ENCODE assay signal across 15 cellular contexts in genomic region chr3:136074546-136074945, GRCh38.
DNase-seq lines count a peak whose midpoint lies in the region; ATAC-seq, FAIRE-seq and TF ChIP-seq lines count a peak whose summit lies in the region.
"Had no signal": no experiment of that assay in that cellular context is flagged by ENCODE, and none has a peak within 500 bp of the region (broad histone marks: within the 10 kb centered on the region; RNA-seq: fewer than 3 reads in every experiment).

No MANE protein-coding gene starts in this region.

- H3K4me3 ChIP-seq in fibroblast of the aortic adventitia (ENCODE audit: low read depth, low read length), result no peak overlapping the region
- H3K4me3 ChIP-seq in small intestine (ENCODE audit: low read depth in 1 of 2, low read length in 2 of 2), result no peak overlapping the region
- no peak overlapping the region for H3K4me3 ChIP-seq in effector memory CD4-positive, alpha-beta T cell (ENCODE audit: insufficient read depth, low read depth, low read length, poor library complexity, severe bottlenecking)
- H3K4me3 ChIP-seq: left lung had no signal

- ATAC-seq in HG02840 (IDR thresholded peaks at IDR 0.05; ENCODE audit: low FRiP score, unreplicated experiment), result no peak

- no peaks in the 10 kb centered on the region for H3K36me3 ChIP-seq in small intestine (ENCODE audit: control insufficient read depth in 2 of 2, insufficient read depth in 2 of 2, low read length in 2 of 2)
- no peaks in the 10 kb centered on the region for H3K36me3 ChIP-seq in effector memory CD4-positive, alpha-beta T cell (ENCODE audit: control insufficient read depth, insufficient read depth, low read length)
- H3K36me3 ChIP-seq: left lung had no signal

- no peaks in the 10 kb centered on the region for H3K9me3 ChIP-seq in small intestine (ENCODE audit: control insufficient read depth, low read depth)
- H3K9me3 ChIP-seq in effector memory CD4-positive, alpha-beta T cell (ENCODE audit: control insufficient read depth, low read length), result no peaks in the 10 kb centered on the region
- H3K9me3 ChIP-seq: left lung had no signal

- no peaks in the 10 kb centered on the region for H3K9me3 Mint-ChIP-seq in HFFc6
- H3K9me3 Mint-ChIP-seq: activated T-cell treated with anti-CD3 and anti-CD28 coated beads, Interleukin-2, amount 50 U/mL, for 72 hours; CD4-positive, CD25-positive, alpha-beta regulatory T cell; natural killer cell; T-helper 2 cell treated with Interferon-gamma antibody and Interleukin-4, amounts not matched to agents 5 μg/mL and 100 μg/mL, for 36 hours had no signal

- peak overlapping the region; percentile 51 for H3K27ac Mint-ChIP-seq in HFFc6
- H3K27ac Mint-ChIP-seq: activated CD8-positive, alpha-beta memory T cell treated with anti-CD3 and anti-CD28 coated beads, Interleukin-2, amount 10 ng/mL, durations not matched to agents 7 days and 5 days; activated T-cell treated with anti-CD3 and anti-CD28 coated beads, Interleukin-2, amount 50 U/mL, for 72 hours; CD4-positive, CD25-positive, alpha-beta regulatory T cell; natural killer cell; T-helper 2 cell treated with Interferon-gamma antibody and Interleukin-4, amounts not matched to agents 5 μg/mL and 100 μg/mL, for 36 hours had no signal

- H3K36me3 Mint-ChIP-seq in HFFc6 (ENCODE audit: low read depth), result 0 out of 2 replicates have a peak, but pooled peaks cover 5% of the 10 kb centered on the region
- H3K36me3 Mint-ChIP-seq: activated CD8-positive, alpha-beta memory T cell treated with anti-CD3 and anti-CD28 coated beads, Interleukin-2, amount 10 ng/mL, durations not matched to agents 7 days and 5 days; CD4-positive, CD25-positive, alpha-beta regulatory T cell; natural killer cell had no signal

- no peak overlapping the region for H3K27ac ChIP-seq in small intestine (ENCODE audit: low read depth in 1 of 2, low read length in 1 of 2)
- no peak overlapping the region for H3K27ac ChIP-seq in effector memory CD4-positive, alpha-beta T cell (ENCODE audit: insufficient read depth, low read length, poor library complexity, severe bottlenecking)
- H3K27ac ChIP-seq: KMS-11, left lung, RWPE1 had no signal

- TF ChIP-seq CTCF in HFFc6 (IDR thresholded peaks at IDR 0.05) (no peak), fibroblast of the aortic adventitia (IDR thresholded peaks at IDR 0.05; ENCODE audit: insufficient read depth, low read length) (no peak)

- FAIRE-seq in small intestine (lab: Jason Lieb, UNC), result no peak

- peak; percentile 65 for DNase-seq in HFFc6
- DNase-seq in RPMI7951 (ENCODE audit: low read depth), result peak; percentile 12
- DNase-seq in fibroblast of the aortic adventitia (ENCODE audit: low read depth), result peak; percentile 74
- peak; percentile 34 for DNase-seq in small intestine
- DNase-seq in effector memory CD4-positive, alpha-beta T cell, result no peak
- DNase-seq in NCI-H446 (lab: John Stamatoyannopoulos, UW), result no peak

- H3K4me1 ChIP-seq in small intestine (ENCODE audit: control insufficient read depth in 2 of 2, insufficient read depth in 1 of 2, low read depth in 1 of 2, low read length in 1 of 2), result no peaks in the 10 kb centered on the region
- no peaks in the 10 kb centered on the region for H3K4me1 ChIP-seq in effector memory CD4-positive, alpha-beta T cell (ENCODE audit: control insufficient read depth, insufficient read depth, low read length, poor library complexity, severe bottlenecking)

- no peak overlapping the region for H3K4me3 Mint-ChIP-seq in HFFc6
- H3K4me3 Mint-ChIP-seq: activated CD8-positive, alpha-beta memory T cell treated with anti-CD3 and anti-CD28 coated beads, Interleukin-2, amount 10 ng/mL, durations not matched to agents 7 days and 5 days; activated T-cell treated with anti-CD3 and anti-CD28 coated beads, Interleukin-2, amount 50 U/mL, for 72 hours; CD4-positive, CD25-positive, alpha-beta regulatory T cell; natural killer cell; T-helper 2 cell treated with Interferon-gamma antibody and Interleukin-4, amounts not matched to agents 5 μg/mL and 100 μg/mL, for 36 hours had no signal

- 0 out of 2 replicates have a peak, but pooled peaks cover 2% of the 10 kb centered on the region for H3K27me3 Mint-ChIP-seq in HFFc6 (ENCODE audit: insufficient read depth)

- WGBS in small intestine, 3 donors, result 64 to 96% (median 73%) methylated on average over 1 of the region's 1 CpG

- no peaks in the 10 kb centered on the region for H3K27me3 ChIP-seq in small intestine (ENCODE audit: control insufficient read depth in 2 of 2, insufficient read depth in 2 of 2, low read length in 2 of 2)
- H3K27me3 ChIP-seq in effector memory CD4-positive, alpha-beta T cell (replicated peaks; ENCODE audit: control insufficient read depth, insufficient read depth, low read length, poor library complexity, severe bottlenecking), result no peaks in the 10 kb centered on the region
- H3K27me3 ChIP-seq: left lung had no signal

- peaks cover 82% of the 10 kb centered on the region for H3K4me1 Mint-ChIP-seq in HFFc6 (ENCODE audit: low read depth)

Comparison
In these comparisons a context has a peak if more than half of its experiments do, and no peak if none do; other contexts are left out.
1. DNase-seq: peak in HFFc6 (single experiment), RPMI7951 (single experiment), fibroblast of the aortic adventitia (single experiment) and small intestine (single experiment); none in effector memory CD4-positive, alpha-beta T cell (0 of 3) and NCI-H446 (0 of 2).